ENCODE assay signal across 15 cellular contexts in genomic region chr15:33069161-33069560, GRCh38.
A peak's percentile ranks its signal among the peaks of the same experiment; 100 is the strongest.
DNase-seq lines count a peak whose midpoint lies in the region; ATAC-seq, FAIRE-seq and TF ChIP-seq lines count a peak whose summit lies in the region.
"Had no signal": no experiment of that assay in that cellular context is flagged by ENCODE, and none has a peak within 500 bp of the region (broad histone marks: within the 10 kb centered on the region; RNA-seq: fewer than 3 reads in every experiment).

No MANE protein-coding gene starts in this region.

- DNase-seq in left ventricle myocardium inferior (no peak), right cardiac atrium (no peak), endodermal cell (peak; percentile 49), nephron progenitor cell (no peak), frontal cortex (ENCODE audit: low spot score in 2 of 2) (no peak), SKM-1 treated with dmso at 0.1 percent for 144 hours (lab: John Stamatoyannopoulos, UW; ENCODE audit: unreplicated experiment) (no peak)
- DNase-seq: activated CD4-positive, alpha-beta T cell treated with anti-CD3 and anti-CD28 coated beads for 4 hours; activated T-cell treated with anti-CD3 and anti-CD28 coated beads, Interleukin-2, amount 50 U/mL, for 1 hour; adrenal gland; Caco-2; GOT3; KG1; NCI-H1436 had no signal

- H3K27ac ChIP-seq in left ventricle myocardium inferior (replicated peaks) (peak overlapping the region; percentile 52), right cardiac atrium (ENCODE audit: low read length) (no peak overlapping the region), endodermal cell (ENCODE audit: low read depth, low read length) (no peak overlapping the region)

- H3K36me3 Mint-ChIP-seq in endodermal cell (ENCODE audit: low read depth) = no peaks in the 10 kb centered on the region
- H3K36me3 Mint-ChIP-seq in nephron progenitor cell (ENCODE audit: low read depth) = peaks cover under 1% of the 10 kb centered on the region

- H3K4me3 Mint-ChIP-seq in endodermal cell (no peak overlapping the region), nephron progenitor cell (peak overlapping the region; percentile 31)

- H3K4me3 ChIP-seq in left ventricle myocardium inferior (no peak overlapping the region), right cardiac atrium (ENCODE audit: low read length) (no peak overlapping the region), endodermal cell (ENCODE audit: low read length) (no peak overlapping the region)
- H3K4me3 ChIP-seq: adrenal gland had no signal

- no peaks in the 10 kb centered on the region for H3K36me3 ChIP-seq in left ventricle myocardium inferior
- no peaks in the 10 kb centered on the region for H3K36me3 ChIP-seq in endodermal cell (ENCODE audit: control insufficient read depth, insufficient read depth, low read length)
- H3K36me3 ChIP-seq: adrenal gland had no signal

- no peak for ATAC-seq in right cardiac atrium
- ATAC-seq in HG02884 (IDR thresholded peaks at IDR 0.05; ENCODE audit: unreplicated experiment) = no peak
- no peak for ATAC-seq in GM19463 (IDR thresholded peaks at IDR 0.05; ENCODE audit: unreplicated experiment)

- peaks cover 10% of the 10 kb centered on the region for H3K27me3 Mint-ChIP-seq in endodermal cell (ENCODE audit: insufficient read depth)
- no peaks in the 10 kb centered on the region for H3K27me3 Mint-ChIP-seq in nephron progenitor cell (ENCODE audit: low read depth, poor library complexity)

- peaks cover 26% of the 10 kb centered on the region for H3K4me1 Mint-ChIP-seq in endodermal cell
- peaks cover 66% of the 10 kb centered on the region for H3K4me1 Mint-ChIP-seq in nephron progenitor cell

- H3K27ac Mint-ChIP-seq in endodermal cell (no peak overlapping the region), nephron progenitor cell (peak overlapping the region; percentile 91)

- no peaks in the 10 kb centered on the region for H3K9me3 Mint-ChIP-seq in endodermal cell
- H3K9me3 Mint-ChIP-seq in nephron progenitor cell = no peaks in the 10 kb centered on the region

- H3K9me3 ChIP-seq in left ventricle myocardium inferior (replicated peaks) (no peaks in the 10 kb centered on the region), right cardiac atrium (ENCODE audit: control insufficient read depth, low read length) (no peaks in the 10 kb centered on the region), endodermal cell (ENCODE audit: control insufficient read depth, low read length) (no peaks in the 10 kb centered on the region)
- H3K9me3 ChIP-seq: adrenal gland, Caco-2 had no signal

- no peak for FAIRE-seq in frontal cortex (lab: Jason Lieb, UNC)

- TF ChIP-seq CTCF in left ventricle myocardium inferior (IDR thresholded peaks at IDR 0.05; ENCODE audit: borderline replicate concordance) = no peak
- no peak for TF ChIP-seq CTCF in endodermal cell (conservative IDR thresholded peaks at IDR 0.05)
- TF ChIP-seq CTCF in nephron progenitor cell (IDR thresholded peaks at IDR 0.05) = no peak

- H3K27me3 ChIP-seq in left ventricle myocardium inferior (ENCODE audit: low read depth) = no peaks in the 10 kb centered on the region
- no peaks in the 10 kb centered on the region for H3K27me3 ChIP-seq in right cardiac atrium (ENCODE audit: control insufficient read depth, insufficient read depth)
- no peaks in the 10 kb centered on the region for H3K27me3 ChIP-seq in endodermal cell (ENCODE audit: control insufficient read depth, insufficient read depth, low read length, poor library complexity, severe bottlenecking)
- H3K27me3 ChIP-seq: adrenal gland had no signal

- intact Hi-C loops in left ventricle myocardium inferior (cut with micrococcal nuclease) (no loop called here), right cardiac atrium (cut with DNase I) (no loop called here)

- H3K9ac ChIP-seq in endodermal cell (ENCODE audit: extremely low read depth, low read length, poor library complexity, severe bottlenecking) = no peak overlapping the region

- H3K4me1 ChIP-seq in left ventricle myocardium inferior (peaks cover 9% of the 10 kb centered on the region), right cardiac atrium (ENCODE audit: control insufficient read depth, insufficient read depth, low read length) (no peaks in the 10 kb centered on the region), endodermal cell (ENCODE audit: control insufficient read depth, insufficient read depth, low read length) (no peaks in the 10 kb centered on the region)
- H3K4me1 ChIP-seq: Caco-2 had no signal
